17 cellular contexts compared by ENCODE assay signal in genomic region chr10:75774780-75775490, GRCh38.
"Had no signal": no experiment of that assay in that cellular context is flagged by ENCODE, and none has a peak within 500 bp of the region (broad histone marks: within the 10 kb centered on the region; RNA-seq: fewer than 3 reads in every experiment).

No MANE protein-coding gene starts in this region.

- H3K27me3 ChIP-seq: breast epithelium, sigmoid colon had no signal

- H3K9me3 ChIP-seq: breast epithelium, lower lobe of right lung, psoas muscle, sigmoid colon had no signal

- DNase-seq: activated CD4-positive, alpha-beta T cell treated with anti-CD3 and anti-CD28 coated beads, Interleukin-2, amount 50 U/mL, for 4 hours; activated CD4-positive, CD25-positive, alpha-beta regulatory T cell treated with anti-CD3 and anti-CD28 coated beads, Interleukin-2, amount 50 U/mL, for 72 hours; activated effector memory CD4-positive, alpha-beta T cell treated with anti-CD3 and anti-CD28 coated beads, Interleukin-2, amount 50 U/mL, for 16 hours; activated T-cell treated with anti-CD3 and anti-CD28 coated beads, Interleukin-2, amount 50 U/mL, for 4 hours; anterior cingulate cortex; endodermal cell; foreskin fibroblast; lower lobe of right lung; natural killer cell; occipital lobe; psoas muscle; sigmoid colon; stimulated activated CD4-positive, alpha-beta T cell treated with anti-CD3 and anti-CD28 coated beads, Interleukin-4, amount 100 ng/mL, for 1 hour; SW 1271 had no signal

- H3K4me1 ChIP-seq: breast epithelium had no signal

- ATAC-seq: activated T-cell treated with anti-CD3 and anti-CD28 coated beads, Interleukin-2, amount 50 U/mL, for 4 hours; lower lobe of right lung; natural killer cell; psoas muscle had no signal

- H3K4me3 ChIP-seq: breast epithelium, lower lobe of right lung, psoas muscle, sigmoid colon had no signal

- FAIRE-seq: keratinocyte, urothelium cell line had no signal

- H3K27ac ChIP-seq: breast epithelium, lower lobe of right lung, psoas muscle had no signal

- H3K36me3 ChIP-seq: breast epithelium, lower lobe of right lung, sigmoid colon had no signal
